27 cellular contexts compared by ENCODE assay signal in the genomic region with DNA sequence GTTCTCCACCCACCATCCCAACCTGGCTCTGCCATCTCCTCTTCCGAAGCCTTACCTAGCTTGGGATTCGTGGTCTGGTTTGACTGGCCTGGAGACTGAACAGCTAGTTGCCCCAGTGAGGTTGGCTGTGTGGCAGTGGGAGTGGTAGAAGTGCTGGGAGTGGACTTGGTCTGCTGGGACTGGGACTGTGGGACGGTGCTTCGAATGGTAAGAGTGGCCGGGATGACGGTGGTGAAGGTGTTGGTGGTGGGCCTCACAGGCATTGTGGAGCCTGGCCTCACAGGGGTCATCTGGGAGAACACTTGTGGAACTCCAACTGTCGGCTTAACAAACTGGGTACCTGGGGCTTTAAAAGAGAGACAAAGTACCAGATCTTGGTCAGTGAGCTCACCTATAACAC. TPM values are rescaled to one million over a fixed set of nuclear protein-coding genes. Genes with fewer than 3 reads are reported as not detected.
"Had no signal": no experiment of that assay in that cellular context is flagged by ENCODE, and none has a peak within 500 bp of the region (broad histone marks: within the 10 kb centered on the region; RNA-seq: fewer than 3 reads in every experiment).

No MANE protein-coding gene starts in this region.

- H3K4me2 ChIP-seq: neural progenitor cell, smooth muscle cell had no signal

- FAIRE-seq: keratinocyte, urothelium cell line had no signal

- H3K9me3 ChIP-seq: gastrocnemius medialis, prostate gland, right atrium auricular region, testis, tibial artery, upper lobe of left lung had no signal

- H3K4me1 ChIP-seq: gastrocnemius medialis, neural progenitor cell, parathyroid adenoma, prostate gland, upper lobe of left lung had no signal

- H3K27me3 ChIP-seq: gastrocnemius medialis, neural progenitor cell, right atrium auricular region, testis, tibial artery, upper lobe of left lung had no signal

- H3K27ac ChIP-seq: epithelial cell of prostate, gastrocnemius medialis, neural progenitor cell, parathyroid adenoma, prostate gland, right atrium auricular region, testis, tibial artery, upper lobe of left lung had no signal

- H3K9ac ChIP-seq: neural progenitor cell, parathyroid adenoma had no signal

- H2AFZ ChIP-seq: neural progenitor cell, parathyroid adenoma had no signal

- H3K4me3 ChIP-seq: gastrocnemius medialis, lung, neural progenitor cell, prostate gland, right atrium auricular region, smooth muscle cell, testis, tibial artery, upper lobe of left lung had no signal

- DNase-seq: cortex of kidney; effector memory CD8-positive, alpha-beta T cell; foreskin fibroblast; gastrocnemius medialis; head of caudate nucleus; left ventricle myocardium superior; mesenchymal stem cell; midbrain; naive thymus-derived CD4-positive, alpha-beta T cell; stimulated activated CD4-positive, alpha-beta T cell treated with anti-CD3 and anti-CD28 coated beads, Interleukin-12 subunit alpha, Interleukin-12 subunit beta, amount 100 ng/mL, for 4 hours; stimulated activated CD4-positive, alpha-beta T cell treated with anti-CD3 and anti-CD28 coated beads, Interleukin-1b, Interleukin-23, amount 100 ng/mL, for 48 hours; stimulated activated CD4-positive, alpha-beta T cell treated with anti-CD3 and anti-CD28 coated beads, Interleukin-4, amount 100 ng/mL, for 1 hour; stimulated activated CD8-positive, alpha-beta memory T cell treated with anti-CD3 and anti-CD28 coated beads, Interleukin-4, amount 100 ng/mL, for 48 hours; stimulated activated naive CD8-positive, alpha-beta T cell treated with anti-CD3 and anti-CD28 coated beads, Interleukin-15, Interleukin-2, amounts not matched to agents 100 U/mL and 50 U/mL, for 24 hours; substantia nigra; testis; tibial artery; upper lobe of left lung had no signal

RNA-seq across cellular contexts. Expression of a gene that starts 55.6 kb away (rescaled TPM):
- total RNA-seq: naive thymus-derived CD4-positive, alpha-beta T cell had no signal
- polyA plus RNA-seq: naive thymus-derived CD4-positive, alpha-beta T cell had no signal
